In genomic region chr11:848988-849824, GRCh38 we compare ENCODE assay signal across 9 cellular contexts. TPM values are rescaled to one million over a fixed set of nuclear protein-coding genes. Genes with fewer than 3 reads are reported as not detected.
DNase-seq lines count a peak whose midpoint lies in the region; ATAC-seq lines count a peak whose summit lies in the region.
"Had no signal": no experiment of that assay in that cellular context is flagged by ENCODE, and none has a peak within 500 bp of the region (broad histone marks: within the 10 kb centered on the region; RNA-seq: fewer than 3 reads in every experiment).

No MANE protein-coding gene starts in this region.

- peak overlapping the region; percentile 60 for H3K23ac ChIP-seq in neuronal stem cell (ENCODE audit: low read depth, low read length, poor library complexity)

- no peak overlapping the region for H2BK15ac ChIP-seq in neuronal stem cell (ENCODE audit: low read length)

- peaks cover 0 to 20% (median 0%) of the 10 kb centered on the region in 3 experiments for H3K27me3 ChIP-seq in neuronal stem cell (ENCODE audit: control insufficient read depth in 3 of 3, insufficient read depth in 3 of 3, low read depth in 1 of 3, low read length in 3 of 3)

- peaks cover 46% of the 10 kb centered on the region for H3K27me3 Mint-ChIP-seq in dendritic cell treated with granulocyte-macrophage colony-stimulating factor and Interleukin-4, amounts not matched to agents 40 ng/mL and 50 ng/mL, for 4 days

- H3K9me3 ChIP-seq in neuronal stem cell (replicated peaks in 1 of 2; ENCODE audit: control insufficient read depth in 2 of 2, insufficient read depth in 1 of 2, low read depth in 1 of 2, low read length in 2 of 2), result no peaks in the 10 kb centered on the region

- DNase-seq in DMS 273 (lab: John Stamatoyannopoulos, UW; ENCODE audit: unreplicated experiment) (peak; percentile 63), DMS 273 treated with DMSO at 0.1 percent for 48 hours (lab: John Stamatoyannopoulos, UW) (no peak), NCI-H510A treated with DMSO at 0.1 percent for 48 hours (lab: John Stamatoyannopoulos, UW) (peak; percentile 37), neuronal stem cell (ENCODE audit: low spot score) (no peak), foreskin melanocyte (no peak), ureter (ENCODE audit: low spot score) (no peak)

- ATAC-seq in GM18519 (IDR thresholded peaks at IDR 0.05; ENCODE audit: low FRiP score, unreplicated experiment), result no peak

- H4K91ac ChIP-seq in neuronal stem cell (ENCODE audit: low read depth, low read length, poor library complexity), result no peak overlapping the region

- H3K4me2 ChIP-seq in neuronal stem cell (ENCODE audit: insufficient read depth, low read length, poor library complexity, severe bottlenecking), result peak overlapping the region; percentile 98

- no peak overlapping the region for H2BK120ac ChIP-seq in neuronal stem cell (ENCODE audit: low read depth, low read length)

- peak overlapping the region; percentile 69 for H3K4me3 Mint-ChIP-seq in dendritic cell treated with granulocyte-macrophage colony-stimulating factor and Interleukin-4, amounts not matched to agents 40 ng/mL and 50 ng/mL, for 4 days

- peak overlapping the region; percentile 44 for H3K9ac ChIP-seq in neuronal stem cell (ENCODE audit: low read depth, low read length, poor library complexity)

- no peak overlapping the region for H3K14ac ChIP-seq in neuronal stem cell (ENCODE audit: low read length)

- peaks cover 32 to 48% of the 10 kb centered on the region in 2 donors for H3K4me1 ChIP-seq in neuronal stem cell (ENCODE audit: control insufficient read depth in 2 of 2, insufficient read depth in 1 of 2, low read depth in 1 of 2, low read length in 2 of 2)

- peak overlapping the region; percentile 91 for H3K18ac ChIP-seq in neuronal stem cell (ENCODE audit: low read length)

- WGBS in neuronal stem cell (ENCODE audit: extremely low coverage in 2 of 2, insufficient read length in 2 of 2, insufficient replicate concordance in 1 of 2), 2 donors, result no CpG with 5 or more reads among the region's 75 CpGs

- H4K8ac ChIP-seq in neuronal stem cell (ENCODE audit: low read depth, low read length), result peak overlapping the region; percentile 43

- H2BK12ac ChIP-seq in neuronal stem cell (ENCODE audit: low read length), result peak overlapping the region; percentile 22

- H3K4ac ChIP-seq in neuronal stem cell (ENCODE audit: low read length), result no peak overlapping the region

- H2AFZ ChIP-seq in neuronal stem cell (ENCODE audit: low read length), result peak overlapping the region; percentile 83

- no peak overlapping the region for H2BK5ac ChIP-seq in neuronal stem cell (ENCODE audit: low read length)

- H3K27ac ChIP-seq in neuronal stem cell (replicated peaks; ENCODE audit: low read length), result no peak overlapping the region
- H3K27ac ChIP-seq: 22Rv1 had no signal

- peak overlapping the region; percentile 98 for H2AK5ac ChIP-seq in neuronal stem cell (ENCODE audit: low read depth, low read length)

- no peaks in the 10 kb centered on the region for H3K36me3 ChIP-seq in neuronal stem cell (replicated peaks in 1 of 2; ENCODE audit: control insufficient read depth in 2 of 2, insufficient read depth in 2 of 2, low read length in 2 of 2)

- H3K36me3 Mint-ChIP-seq in dendritic cell treated with granulocyte-macrophage colony-stimulating factor and Interleukin-4, amounts not matched to agents 40 ng/mL and 50 ng/mL, for 4 days (ENCODE audit: low read depth), result peaks cover 81% of the 10 kb centered on the region

- intact Hi-C loops in dendritic cell treated with granulocyte-macrophage colony-stimulating factor and Interleukin-4, amounts not matched to agents 40 ng/mL and 50 ng/mL, for 4 days (cut with micrococcal nuclease), result no loop called here

- peaks cover 46% of the 10 kb centered on the region for H3K4me1 Mint-ChIP-seq in dendritic cell treated with granulocyte-macrophage colony-stimulating factor and Interleukin-4, amounts not matched to agents 40 ng/mL and 50 ng/mL, for 4 days (ENCODE audit: low read depth)

- H3K4me3 ChIP-seq in neuronal stem cell (ENCODE audit: low read length in 2 of 2), result peak overlapping the region; percentile 62 to 76

- no peaks in the 10 kb centered on the region for H3K9me3 Mint-ChIP-seq in dendritic cell treated with granulocyte-macrophage colony-stimulating factor and Interleukin-4, amounts not matched to agents 40 ng/mL and 50 ng/mL, for 4 days

- H3K79me1 ChIP-seq in neuronal stem cell (ENCODE audit: low read depth, low read length), result peaks cover 17% of the 10 kb centered on the region

- no peak overlapping the region for H3K27ac Mint-ChIP-seq in dendritic cell treated with granulocyte-macrophage colony-stimulating factor and Interleukin-4, amounts not matched to agents 40 ng/mL and 50 ng/mL, for 4 days

RNA-seq across cellular contexts. Expression of gene TSPAN4, which starts 6.6 kb away (rescaled TPM):
- 39.4 TPM for polyA plus RNA-seq in neuronal stem cell (2013, experiment 1 of 2)
- polyA plus RNA-seq in neuronal stem cell (2013, experiment 2 of 2), result 35.6 TPM
- 47.2 TPM for total RNA-seq in ureter

RNA-seq across cellular contexts. Expression of gene POLR2L, which starts 6.9 kb away (rescaled TPM):
- 129 TPM for polyA plus RNA-seq in neuronal stem cell (2013, experiment 1 of 2)
- polyA plus RNA-seq in neuronal stem cell (2013, experiment 2 of 2), result 129 TPM
- total RNA-seq in ureter, result 112 TPM

RNA-seq across cellular contexts. Expression of gene CD151, which starts 16.5 kb away (rescaled TPM):
- polyA plus RNA-seq in neuronal stem cell (2013, experiment 1 of 2), result 74.1 TPM
- 74.3 TPM for polyA plus RNA-seq in neuronal stem cell (2013, experiment 2 of 2)
- 241 TPM for total RNA-seq in ureter

RNA-seq across cellular contexts. Expression of gene CRACR2B, which starts 21.5 kb away (rescaled TPM):
- polyA plus RNA-seq in neuronal stem cell (2013, experiment 1 of 2), result 12.4 TPM
- 11.8 TPM for polyA plus RNA-seq in neuronal stem cell (2013, experiment 2 of 2)
- 45.8 TPM for total RNA-seq in ureter

RNA-seq across cellular contexts. Expression of gene PNPLA2, which starts 30.5 kb away (rescaled TPM):
- 34.4 TPM for polyA plus RNA-seq in neuronal stem cell (2013, experiment 1 of 2)
- 33.9 TPM for polyA plus RNA-seq in neuronal stem cell (2013, experiment 2 of 2)
- total RNA-seq in ureter, result 118 TPM

Comparison
In these comparisons a context has a peak if more than half of its experiments do, and no peak if none do; other contexts are left out.
1. DNase-seq: peak in DMS 273 (single experiment) and NCI-H510A treated with DMSO at 0.1 percent for 48 hours (single experiment); none in DMS 273 treated with DMSO at 0.1 percent for 48 hours (single experiment), neuronal stem cell (single experiment), foreskin melanocyte (single experiment) and ureter (single experiment).